1 cellular context compared by ENCODE assay signal in genomic region chr3:128360705-128361271, GRCh38.
TF ChIP-seq lines count a peak whose summit lies in the region.

No MANE protein-coding gene starts in this region.

TF ChIP-seq in IMR-90, 13 proteins besides CTCF, POLR2A, EP300 and RAD21 (continued from another document):
- TF ChIP-seq NFE2L2 (IDR thresholded peaks at IDR 0.05; ENCODE audit: low read depth, low read length), result no peak
